ENCODE assay signal across 8 cellular contexts in the genomic region with DNA sequence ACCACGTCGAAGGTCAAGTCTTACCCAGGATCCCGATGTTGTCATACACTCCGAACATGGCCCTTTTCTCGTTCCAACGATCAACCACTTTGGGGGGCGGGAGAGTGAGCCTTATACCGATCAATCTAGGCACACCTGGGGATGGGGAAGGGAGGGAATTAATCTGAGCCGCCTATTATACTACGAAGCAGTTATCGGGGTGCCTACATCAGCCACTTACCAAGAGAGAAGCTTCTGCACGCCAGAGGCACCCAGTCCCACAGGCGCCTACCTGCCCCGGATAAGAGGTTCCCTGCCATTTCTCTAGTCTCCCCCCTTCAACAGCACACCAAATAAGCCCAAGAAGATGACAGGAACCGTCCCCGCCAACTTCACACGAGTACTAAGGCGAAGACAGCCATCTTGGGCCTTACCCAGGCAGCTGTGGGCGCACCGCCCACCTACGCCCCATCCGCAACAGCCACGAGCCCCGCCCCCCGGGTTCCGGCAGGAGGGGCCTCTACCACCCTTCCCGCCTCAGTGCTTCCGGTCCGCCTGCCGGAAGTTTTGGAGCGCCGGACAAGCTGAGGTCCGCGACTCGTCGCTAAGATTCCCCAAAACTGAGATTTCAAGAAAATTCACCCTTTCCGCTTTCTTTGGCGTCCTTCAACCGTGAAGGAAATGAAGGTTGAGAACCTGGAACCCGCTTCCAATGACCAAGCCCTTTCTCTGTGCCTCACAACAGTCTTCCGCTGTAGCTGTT. TPM values are rescaled to one million over a fixed set of nuclear protein-coding genes. Genes with fewer than 3 reads are reported as not detected.
DNase-seq lines count a peak whose midpoint lies in the region; ATAC-seq, FAIRE-seq and TF ChIP-seq lines count a peak whose summit lies in the region.

A gene (minus strand): TSS at position 425 of the 742 bp plus-strand sequence. CDS start 126 bp downstream, at position 299.

- H3K27ac ChIP-seq in IMR-90 (ENCODE audit: insufficient read depth, low read length) (peak within 1 kb of the TSS; percentile 94), OCI-LY7 (ENCODE audit: low read depth, low read length, poor library complexity, severe bottlenecking) (peak within 1 kb of the TSS; percentile 96), endothelial cell of umbilical vein (ENCODE audit: insufficient read depth, low read depth, low read length) (peak within 1 kb of the TSS; percentile 95)

- POLR2A ChIA-PET in IMR-90 (lab: Charles Lee; ENCODE audit: unreplicated experiment): interaction anchor here (0.5 to 0.9 kb wide), 3 partner anchors 11 to 41 kb away, joined by 3 to 8 read pairs (median 3); a partner anchor contains a TSS
- POLR2A ChIA-PET in OCI-LY7 (lab: Charles Lee): interaction anchor here (0.6 to 3.4 kb wide), 7 partner anchors 22 to 64 kb away, joined by 3 to 24 read pairs (median 4); a partner anchor contains a TSS
- POLR2A ChIA-PET in endothelial cell of umbilical vein (lab: Charles Lee): interaction anchor here (0.6 to 1.3 kb wide), 7 partner anchors 12 to 41 kb away, joined by 3 to 15 read pairs (median 4); a partner anchor contains a TSS

- peak within 1 kb of the TSS; percentile 96 for H3K56ac ChIP-seq in IMR-90 (ENCODE audit: extremely low read depth, insufficient read depth, low read length)

- H3K79me2 ChIP-seq in OCI-LY7 (ENCODE audit: insufficient read depth, low read depth, low read length) (peaks cover 49% of the 10 kb centered on the region), endothelial cell of umbilical vein (ENCODE audit: control insufficient read depth, insufficient read depth, low read length) (peaks cover 38% of the 10 kb centered on the region)

- H4K20me1 ChIP-seq in IMR-90 (ENCODE audit: insufficient read depth, low read length) (peaks cover 4% of the 10 kb centered on the region), OCI-LY7 (ENCODE audit: insufficient read depth, low read length) (no peaks in the 10 kb centered on the region), endothelial cell of umbilical vein (replicated peaks; ENCODE audit: control insufficient read depth, extremely low read depth, insufficient read depth, low read length) (no peaks in the 10 kb centered on the region)

- ATAC-seq in GM21526 (IDR thresholded peaks at IDR 0.05; ENCODE audit: low FRiP score, unreplicated experiment) (peak; percentile 70), IMR-90 (ENCODE audit: low read depth) (peak; percentile 78)

- WGBS in IMR-90 (ENCODE audit: extremely low coverage in 2 of 2, insufficient read length in 1 of 2), 2 experiments: no CpG with 5 or more reads among the region's 41 CpGs

- in situ Hi-C loops in IMR-90 (cut with MboI; ENCODE audit: low sequenced_read_pairs): no loop called here

- peak within 1 kb of the TSS; percentile 7; the same call in 1 of the 2 replicates for H2BK20ac ChIP-seq in IMR-90 (ENCODE audit: low read depth, low read length)

- H3K27me3 ChIP-seq in IMR-90 (ENCODE audit: control insufficient read depth, insufficient read depth, low read length) (no peaks in the 10 kb centered on the region), endothelial cell of umbilical vein (ENCODE audit: control insufficient read depth in 2 of 2, insufficient read depth in 2 of 2, low read length in 2 of 2) (no peaks in the 10 kb centered on the region)

- BruUV-seq in IMR-90 (replicated peaks; lab: Mats Ljungman, UMichigan) (TSS peak; percentile 100), OCI-LY7 (replicated peaks; lab: Mats Ljungman, UMichigan) (TSS peak; percentile 98), endothelial cell of umbilical vein (replicated peaks; lab: Mats Ljungman, UMichigan) (TSS peak; percentile 88)

- peak within 1 kb of the TSS; percentile 93 for H4K91ac ChIP-seq in IMR-90 (ENCODE audit: insufficient read depth, low read depth, low read length)

- H3K18ac ChIP-seq in IMR-90 (ENCODE audit: low read depth, low read length): peak within 1 kb of the TSS; percentile 73

- H2AK5ac ChIP-seq in IMR-90 (ENCODE audit: low read depth, low read length): peak within 1 kb of the TSS; percentile 99

- intact Hi-C loops in IMR-90 (cut with micrococcal nuclease): loop anchor here (2.0 kb wide), 1 partner anchor 62 kb away; no protein-coding TSS in a partner anchor
- intact Hi-C loops in OCI-LY7 (cut with micrococcal nuclease; ENCODE audit: unreplicated experiment): loop anchor here (1.0 to 5.0 kb wide), 3 partner anchors 23 to 204 kb away; a partner anchor contains a TSS
- intact Hi-C loops in endothelial cell of umbilical vein (cut with micrococcal nuclease): loop anchor here (1.0 kb wide), 2 partner anchors 41 to 70 kb away; a partner anchor contains a TSS

- TF ChIP-seq CTCF in D721Med (IDR thresholded peaks at IDR 0.05; ENCODE audit: insufficient read depth, missing control alignments) (no peak), IMR-90 (conservative IDR thresholded peaks at IDR 0.05; ENCODE audit: low read depth, low read length) (no peak), OCI-LY7 (conservative IDR thresholded peaks at IDR 0.05; ENCODE audit: low read length) (no peak), endothelial cell of umbilical vein (IDR thresholded peaks at IDR 0.05; ENCODE audit: extremely low read depth in 1 of 2, insufficient read depth in 1 of 2, low read depth in 1 of 2, low read length in 2 of 2) (no peak)

- H2AFZ ChIP-seq in IMR-90 (replicated peaks; ENCODE audit: low read length, poor library complexity): peak within 1 kb of the TSS; percentile 94
- peak within 1 kb of the TSS; percentile 49; the same call in 1 of the 2 replicates for H2AFZ ChIP-seq in OCI-LY7 (ENCODE audit: low read length)
- peak within 1 kb of the TSS; percentile 88 for H2AFZ ChIP-seq in endothelial cell of umbilical vein (ENCODE audit: low read depth, low read length)

- H3K23ac ChIP-seq in IMR-90 (ENCODE audit: low read depth, low read length): peak within 1 kb of the TSS; percentile 94

- peak; percentile 78 for DNase-seq in D721Med (ENCODE audit: insufficient read length, low spot score)
- peak; percentile 90 for DNase-seq in IMR-90
- peak; percentile 97 for DNase-seq in OCI-LY7 (ENCODE audit: low spot score)
- DNase-seq in activated T-cell treated with anti-CD3 and anti-CD28 coated beads for 1 hour (ENCODE audit: low read depth): peak; percentile 96
- peak; percentile 94 for DNase-seq in endothelial cell of umbilical vein (ENCODE audit: low read depth, low spot score)
- DNase-seq in midbrain (lab: John Stamatoyannopoulos, UW): peak; percentile 94
- DNase-seq in stimulated activated CD8-positive, alpha-beta memory T cell treated with anti-CD3 and anti-CD28 coated beads, Interleukin-15, amount 100 ng/mL, for 48 hours (ENCODE audit: low read depth in 2 of 2): peak; percentile 97 to 98

- FAIRE-seq in D721Med (lab: Jason Lieb, UNC) (no peak), endothelial cell of umbilical vein (lab: Jason Lieb, UNC) (peak; percentile 85)

- peak within 1 kb of the TSS; percentile 96 for H3K4ac ChIP-seq in IMR-90 (ENCODE audit: low read depth, low read length)

- TF ChIP-seq POLR2A in IMR-90 (IDR thresholded peaks at IDR 0.05; ENCODE audit: low read depth, low read length): no peak; the same call in none of the 2 replicates
- peak; percentile 96 for TF ChIP-seq POLR2A in endothelial cell of umbilical vein (IDR thresholded peaks at IDR 0.05; ENCODE audit: low read depth, low read length)

- H4K8ac ChIP-seq in IMR-90 (ENCODE audit: low read depth in 2 of 2, low read length in 2 of 2): peak within 1 kb of the TSS; percentile 90 to 99

- H3K4me3 ChIP-seq in IMR-90 (ENCODE audit: insufficient read depth, low read depth, low read length): peak within 1 kb of the TSS; percentile 83
- peak within 1 kb of the TSS; percentile 91 for H3K4me3 ChIP-seq in OCI-LY7 (ENCODE audit: low read depth, low read length, poor library complexity, severe bottlenecking)
- peak within 1 kb of the TSS; percentile 82 to 92 (median 86) for H3K4me3 ChIP-seq in endothelial cell of umbilical vein (replicated peaks in 1 of 3; ENCODE audit: insufficient read depth in 1 of 3, low read depth in 1 of 3, low read length in 3 of 3)

- H3K9ac ChIP-seq in IMR-90 (ENCODE audit: low read depth, low read length) (peak within 1 kb of the TSS; percentile 95), endothelial cell of umbilical vein (replicated peaks; ENCODE audit: extremely low read depth, insufficient read depth, low read length) (peak within 1 kb of the TSS; percentile 96)

- H2BK5ac ChIP-seq in IMR-90 (ENCODE audit: low read depth, low read length, poor library complexity, severe bottlenecking): peak within 1 kb of the TSS; percentile 90

- H3K9me3 ChIP-seq in IMR-90 (ENCODE audit: control insufficient read depth, insufficient read depth, low read length): no peaks in the 10 kb centered on the region
- no peaks in the 10 kb centered on the region for H3K9me3 ChIP-seq in OCI-LY7 (ENCODE audit: low read length)
- H3K9me3 ChIP-seq in endothelial cell of umbilical vein (replicated peaks; ENCODE audit: control insufficient read depth, insufficient read depth, low read length): no peaks in the 10 kb centered on the region

- H3K4me2 ChIP-seq in IMR-90 (ENCODE audit: low read depth, low read length) (peak within 1 kb of the TSS; percentile 97), OCI-LY7 (ENCODE audit: low read length) (peak within 1 kb of the TSS; percentile 98), endothelial cell of umbilical vein (ENCODE audit: insufficient read depth, low read length) (peak within 1 kb of the TSS; percentile 96)

- peak within 1 kb of the TSS; percentile 67 for H2BK120ac ChIP-seq in IMR-90 (ENCODE audit: low read depth, low read length)

- H3K4me1 ChIP-seq in IMR-90 (ENCODE audit: control insufficient read depth, insufficient read depth, low read length): no peaks in the 10 kb centered on the region; the same call in 1 of the 2 replicates
- H3K4me1 ChIP-seq in OCI-LY7 (ENCODE audit: insufficient read depth, low read length, poor library complexity, severe bottlenecking): peaks cover 37% of the 10 kb centered on the region
- peaks cover 20% of the 10 kb centered on the region for H3K4me1 ChIP-seq in endothelial cell of umbilical vein (ENCODE audit: control insufficient read depth, extremely low read depth, insufficient read depth, low read length)

- H3K9me1 ChIP-seq in IMR-90 (ENCODE audit: insufficient read depth, low read length): peaks cover 8% of the 10 kb centered on the region
- no peaks in the 10 kb centered on the region for H3K9me1 ChIP-seq in endothelial cell of umbilical vein (replicated peaks; ENCODE audit: control insufficient read depth, extremely low read depth, insufficient read depth, low read length)

- CTCF ChIA-PET in IMR-90 (lab: Yijun Ruan, JAX) (interaction anchor here (0.6 to 1.0 kb wide), 2 partner anchors 10 to 43 kb away, joined by 3 read pairs; no protein-coding TSS in a partner anchor), OCI-LY7 (lab: Charles Lee; ENCODE audit: unreplicated experiment) (interaction anchor here (0.6 to 0.9 kb wide), 2 partner anchors 23 to 45 kb away, joined by 3 read pairs; a partner anchor contains a TSS), endothelial cell of umbilical vein (lab: Charles Lee) (interaction anchor here (0.9 to 1.2 kb wide), 6 partner anchors 9 to 46 kb away, joined by 3 to 8 read pairs (median 5); a partner anchor contains a TSS)

- H3K14ac ChIP-seq in IMR-90 (replicated peaks; ENCODE audit: low read depth, low read length): peak within 1 kb of the TSS; percentile 97

- peak within 1 kb of the TSS; percentile 93 for H2AK9ac ChIP-seq in IMR-90 (replicated peaks; ENCODE audit: low read depth, low read length, poor library complexity)

- no peaks in the 10 kb centered on the region; the same call in 1 of the 2 replicates for H3K36me3 ChIP-seq in IMR-90 (ENCODE audit: control insufficient read depth, insufficient read depth, low read length)
- peaks cover 56% of the 10 kb centered on the region for H3K36me3 ChIP-seq in OCI-LY7 (ENCODE audit: insufficient read depth, low read length)
- H3K36me3 ChIP-seq in endothelial cell of umbilical vein (ENCODE audit: control insufficient read depth in 2 of 2, extremely low read depth in 1 of 2, insufficient read depth in 2 of 2, low read length in 2 of 2): peaks cover 0 to 7% of the 10 kb centered on the region in 2 experiments

- peak within 1 kb of the TSS; percentile 79; the same call in 2 of the 3 replicates for H2BK15ac ChIP-seq in IMR-90 (ENCODE audit: low read depth, low read length)

- H3K9me2 ChIP-seq in OCI-LY7 (ENCODE audit: insufficient read depth, low read length): no peaks in the 10 kb centered on the region

- dilution Hi-C loops in IMR-90 (cut with HindIII; ENCODE audit: low sequenced_read_pairs, unreplicated experiment) (no loop called here), endothelial cell of umbilical vein (cut with MboI; ENCODE audit: extremely low pct_ligation_motif_present, low sequenced_read_pairs) (no loop called here)

- TF ChIP-seq RAD21 in IMR-90 (IDR thresholded peaks at IDR 0.05; ENCODE audit: low read length): no peak

- H4K5ac ChIP-seq in IMR-90 (ENCODE audit: low read depth, low read length): peak within 1 kb of the TSS; percentile 89

- H3K79me1 ChIP-seq in IMR-90 (ENCODE audit: low read depth in 1 of 2, low read length in 2 of 2): peaks cover 33 to 45% of the 10 kb centered on the region in 2 experiments

RNA-seq across cellular contexts. Expression of the gene that starts here (rescaled TPM):
- total RNA-seq in IMR-90 (2012; rRNA removed) (80.1 and 126 TPM in 2 replicates), OCI-LY7 (2022) (280 and 338 TPM in 2 replicates), endothelial cell of umbilical vein (267 and 273 TPM in 2 replicates)
- polyA plus RNA-seq in IMR-90 (2012; rRNA removed) (151 and 160 TPM in 2 replicates), endothelial cell of umbilical vein (84.5 and 147 TPM in 2 replicates)
- polyA plus RNA-seq in IMR-90 (2012; cell fraction: cytosol; rRNA removed): 68.0 and 178 TPM in 2 replicates
- polyA plus RNA-seq in IMR-90 (2012; cell fraction: nucleus; rRNA removed; ENCODE audit: low replicate concordance): 16.5 and 43.9 TPM in 2 replicates
- 152 and 164 TPM in 2 replicates for total RNA-seq in OCI-LY7 (2014; rRNA removed; shearing (Covaris generic))
- 159 and 183 TPM in 2 replicates for polyA plus RNA-seq in endothelial cell of umbilical vein (2011; cell fraction: cytosol; rRNA removed)
- 54.5 and 64.9 TPM in 2 replicates for polyA plus RNA-seq in endothelial cell of umbilical vein (2011; cell fraction: nucleus; rRNA removed)
- polyA plus RNA-seq in endothelial cell of umbilical vein (2012): 256 and 305 TPM in 2 replicates
- 33.5 and 42.6 TPM in 2 replicates for polyA minus RNA-seq in endothelial cell of umbilical vein
- polyA minus RNA-seq in endothelial cell of umbilical vein (2011; cell fraction: cytosol; rRNA and poly(A)+ RNA removed): 41.8 TPM
- polyA minus RNA-seq in endothelial cell of umbilical vein (2011; cell fraction: nucleus; rRNA and poly(A)+ RNA removed): 9.0 and 11.2 TPM in 2 replicates

Comparison
In these comparisons a context has a peak if more than half of its experiments do, and no peak if none do; other contexts are left out.
1. Peak in every context shown above with its lines: DNase-seq, ATAC-seq, H3K4me3 ChIP-seq and H3K27ac ChIP-seq.